26 cellular contexts compared by ENCODE assay signal in genomic region chr11:35365395-35365794, GRCh38. TPM values are rescaled to one million over a fixed set of nuclear protein-coding genes. Genes with fewer than 3 reads are reported as not detected.
"Had no signal": no experiment of that assay in that cellular context is flagged by ENCODE, and none has a peak within 500 bp of the region (broad histone marks: within the 10 kb centered on the region; RNA-seq: fewer than 3 reads in every experiment).

No MANE protein-coding gene starts in this region.

- ATAC-seq: body of pancreas, heart right ventricle, left colon, pancreas, psoas muscle, right cardiac atrium, T-cell had no signal

- H3K4me3 ChIP-seq: body of pancreas, dorsolateral prefrontal cortex, esophagus squamous epithelium, heart right ventricle, pancreas, psoas muscle, skin epidermis, suprapubic skin had no signal

- H3K9me3 ChIP-seq: body of pancreas, esophagus squamous epithelium, neutrophil, pancreas, psoas muscle, suprapubic skin had no signal

- H3K27ac ChIP-seq: neutrophil, VCaP had no signal

- H3K9me3 Mint-ChIP-seq: activated T-cell treated with anti-CD3 and anti-CD28 coated beads, Interleukin-2, amount 50 U/mL, for 24 hours; nephron had no signal

- H3K36me3 ChIP-seq: esophagus squamous epithelium, heart right ventricle, neutrophil, pancreas, suprapubic skin had no signal

- H3K36me3 Mint-ChIP-seq: activated naive CD8-positive, alpha-beta T cell treated with anti-CD3 and anti-CD28 coated beads for 36 hours had no signal

- H3K27ac Mint-ChIP-seq: activated naive CD8-positive, alpha-beta T cell treated with anti-CD3 and anti-CD28 coated beads for 36 hours; activated T-cell treated with anti-CD3 and anti-CD28 coated beads, Interleukin-2, amount 50 U/mL, for 24 hours; activated T-helper 2 cell treated with anti-CD3 and anti-CD28 coated beads, Interferon-gamma antibody, Interleukin-2, Interleukin-4, amounts not matched to agents 10 μg/mL and 5 μg/mL and 100 μg/mL, durations not matched to agents 14 hours and 24 hours and 36 hours; nephron; stimulated activated naive CD8-positive, alpha-beta T cell treated with anti-CD3 and anti-CD28 coated beads, Interleukin-15, Interleukin-2, amounts not matched to agents 100 ng/mL and 50 ng/mL, for 24 hours; T-cell; T-helper 2 cell treated with Interferon-gamma antibody and Interleukin-4, amounts not matched to agents 5 μg/mL and 100 μg/mL, for 36 hours had no signal

- H3K27me3 Mint-ChIP-seq: activated naive CD8-positive, alpha-beta T cell treated with anti-CD3 and anti-CD28 coated beads for 36 hours; activated T-cell treated with anti-CD3 and anti-CD28 coated beads, Interleukin-2, amount 50 U/mL, for 24 hours had no signal

- H3K4me3 Mint-ChIP-seq: activated naive CD8-positive, alpha-beta T cell treated with anti-CD3 and anti-CD28 coated beads for 36 hours; activated T-cell treated with anti-CD3 and anti-CD28 coated beads, Interleukin-2, amount 50 U/mL, for 24 hours; nephron; stimulated activated naive CD8-positive, alpha-beta T cell treated with anti-CD3 and anti-CD28 coated beads, Interleukin-15, Interleukin-2, amounts not matched to agents 100 ng/mL and 50 ng/mL, for 24 hours; T-cell; T-helper 2 cell treated with Interferon-gamma antibody and Interleukin-4, amounts not matched to agents 5 μg/mL and 100 μg/mL, for 36 hours had no signal

- H3K27me3 ChIP-seq: body of pancreas, dorsolateral prefrontal cortex, esophagus squamous epithelium, heart right ventricle, neutrophil, pancreas, suprapubic skin had no signal

- DNase-seq: activated CD4-positive, CD25-positive, alpha-beta regulatory T cell treated with anti-CD3 and anti-CD28 coated beads, Interleukin-2, amount 50 U/mL, for 72 hours; activated CD8-positive, alpha-beta memory T cell treated with anti-CD3 and anti-CD28 coated beads, Interleukin-2, amount 50 U/mL, for 4 hours; activated naive CD4-positive, alpha-beta T cell treated with Interleukin-2 at 50 U/mL for 16 hours; activated naive CD8-positive, alpha-beta T cell treated with anti-CD3 and anti-CD28 coated beads for 36 hours; activated T-cell treated with anti-CD3 and anti-CD28 coated beads, Interleukin-2, amount 50 U/mL, for 24 hours; body of pancreas; caudate nucleus; dorsolateral prefrontal cortex; esophagus squamous epithelium; heart right ventricle; left colon; mesenchymal stem cell; pancreas; psoas muscle; right cardiac atrium; stimulated activated CD4-positive, alpha-beta T cell treated with anti-CD3 and anti-CD28 coated beads, Interleukin-1b, Interleukin-23, amount 100 ng/mL, for 48 hours; T-cell; trophoblast cell had no signal

RNA-seq across cellular contexts. Expression of gene SLC1A2, which starts 54.0 kb away (rescaled TPM):
- total RNA-seq: activated T-helper 2 cell treated with anti-CD3 and anti-CD28 coated beads, Interferon-gamma antibody, Interleukin-2, Interleukin-4, amounts not matched to agents 10 μg/mL and 5 μg/mL and 100 μg/mL, durations not matched to agents 14 hours and 24 hours and 36 hours had no signal
